24 cellular contexts compared by ENCODE assay signal in genomic region chr10:114573330-114574045, GRCh38.
DNase-seq lines count a peak whose midpoint lies in the region; ATAC-seq, FAIRE-seq and TF ChIP-seq lines count a peak whose summit lies in the region.
"Had no signal": no experiment of that assay in that cellular context is flagged by ENCODE, and none has a peak within 500 bp of the region (broad histone marks: within the 10 kb centered on the region; RNA-seq: fewer than 3 reads in every experiment).

No MANE protein-coding gene starts in this region.

- no peak for TF ChIP-seq CTCF in heart left ventricle (IDR thresholded peaks at IDR 0.05)

- DNase-seq in heart left ventricle (no peak), cardiac septum (ENCODE audit: low spot score) (no peak), RCC 7860 (ENCODE audit: low spot score) (no peak), left kidney (ENCODE audit: low read depth, low spot score) (peak; percentile 12), erythroblast (lab: John Stamatoyannopoulos, UW) (no peak), HUDEP-2 (lab: John Stamatoyannopoulos, UW; ENCODE audit: unreplicated experiment in 76 of 76) (no peak)
- DNase-seq: 8988T; Caco-2; CD4-positive, alpha-beta memory T cell; DMS 273 treated with DMSO at 0.1 percent for 48 hours; DMS79 treated with DMSO at 0.1 percent for 48 hours; HCEC 1CT; KBM-7; MM.1S; NCI-H1048; NCI-H1436; NCI-H187 treated with DMSO at 0.1 percent for 48 hours; NCI-H2107; NCI-H69; NK-92 treated with Interleukin-12 subunit alpha and Interleukin-12 subunit beta, amount 100 ng/mL, for 24 hours had no signal

- ATAC-seq in heart left ventricle: no peak
- ATAC-seq: GM12878, GM23338 had no signal

- H3K9me3 ChIP-seq in heart left ventricle (no peaks in the 10 kb centered on the region), subcutaneous abdominal adipose tissue (ENCODE audit: control insufficient read depth in 5 of 5, low read length in 5 of 5) (no peaks in the 10 kb centered on the region)
- H3K9me3 ChIP-seq: BLaER1 treated with 17β-estradiol and CSF1 and Interleukin-3, amounts not matched to agents 10 nM and 100 nM; Caco-2 had no signal

- H3K4me3 ChIP-seq in heart left ventricle: peak overlapping the region in 1 of 12 donors; percentile 7
- H3K4me3 ChIP-seq in subcutaneous abdominal adipose tissue (ENCODE audit: low read depth in 1 of 5, low read length in 5 of 5): no peak overlapping the region
- H3K4me3 ChIP-seq: BLaER1 treated with 17β-estradiol and CSF1 and Interleukin-3, amounts not matched to agents 10 nM and 100 nM; GM12878; GM23338 had no signal

- H3K4me1 ChIP-seq in heart left ventricle: peaks cover 10 to 85% (median 44%) of the 10 kb centered on the region in 12 donors
- H3K4me1 ChIP-seq in subcutaneous abdominal adipose tissue (ENCODE audit: control insufficient read depth in 5 of 5, insufficient read depth in 5 of 5, low read length in 5 of 5): peaks cover 0 to 40% (median 38%) of the 10 kb centered on the region in 5 donors
- H3K4me1 ChIP-seq: BLaER1 treated with 17β-estradiol and CSF1 and Interleukin-3, amounts not matched to agents 10 nM and 100 nM had no signal

- H3K27me3 ChIP-seq in heart left ventricle (no peaks in the 10 kb centered on the region), subcutaneous abdominal adipose tissue (ENCODE audit: control insufficient read depth in 5 of 5, insufficient read depth in 4 of 5, low read length in 5 of 5) (no peaks in the 10 kb centered on the region)
- H3K27me3 ChIP-seq: BLaER1 treated with 17β-estradiol and CSF1 and Interleukin-3, amounts not matched to agents 10 nM and 100 nM had no signal

- H3K36me3 ChIP-seq in heart left ventricle (peaks cover 2 to 66% (median 18%) of the 10 kb centered on the region in 9 donors), subcutaneous abdominal adipose tissue (ENCODE audit: control insufficient read depth in 5 of 5, insufficient read depth in 5 of 5, low read length in 5 of 5) (peaks cover 2 to 19% (median 4%) of the 10 kb centered on the region in 5 donors)
- H3K36me3 ChIP-seq: BLaER1 treated with 17β-estradiol and CSF1 and Interleukin-3, amounts not matched to agents 10 nM and 100 nM had no signal

- intact Hi-C loops in heart left ventricle (cut with DNase I): no loop called here
- intact Hi-C loops in cardiac septum (cut with DNase I): loop anchor here (10.0 kb wide), 1 partner anchor 51 kb away; no protein-coding TSS in a partner anchor

- 54 to 58% (median 56%) methylated on average over 6 of the region's 6 CpGs for whole genome bisulfite sequencing in heart left ventricle, 4 donors

- H3K9ac ChIP-seq in subcutaneous abdominal adipose tissue (ENCODE audit: low read length in 5 of 5): no peak overlapping the region
- H3K9ac ChIP-seq: BLaER1 treated with 17β-estradiol and CSF1 and Interleukin-3, amounts not matched to agents 10 nM and 100 nM had no signal

- FAIRE-seq in RCC 7860 (lab: Jason Lieb, UNC): peak; percentile 43
- FAIRE-seq: GM12878 had no signal

- H3K27ac ChIP-seq in heart left ventricle (peak overlapping the region in 10 of 12 donors; percentile 13 to 72 (median 49)), subcutaneous abdominal adipose tissue (ENCODE audit: low read depth, low read length) (peak overlapping the region; percentile 33)
- H3K27ac ChIP-seq: BLaER1 treated with 17β-estradiol and CSF1 and Interleukin-3, amounts not matched to agents 10 nM and 100 nM had no signal

- no peak for TF ChIP-seq POLR2A in heart left ventricle (IDR thresholded peaks at IDR 0.05)
- TF ChIP-seq POLR2A in erythroblast (IDR thresholded peaks at IDR 0.05; ENCODE audit: low read length): no peak
